In the genomic region with DNA sequence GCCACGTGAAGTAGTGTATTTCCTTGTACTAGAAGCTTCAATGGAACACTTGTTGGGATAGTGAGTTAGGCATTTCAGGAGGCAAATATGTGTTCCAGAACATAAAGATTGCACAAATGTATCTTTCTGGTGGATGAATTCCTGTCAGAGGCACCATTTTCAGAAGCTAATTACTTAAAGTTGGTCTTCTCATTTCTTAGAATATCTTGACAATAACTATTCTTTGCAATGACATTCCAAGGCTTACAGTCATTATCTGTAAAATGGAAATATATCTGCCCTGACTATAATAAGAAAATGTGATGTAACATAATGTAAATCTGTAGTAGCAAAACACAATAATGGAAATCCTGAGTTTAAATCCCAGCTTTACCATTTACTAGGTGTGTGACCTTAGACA, we compare ENCODE assay signal across 22 cellular contexts. TPM values are rescaled to one million over a fixed set of nuclear protein-coding genes. Genes with fewer than 3 reads are reported as not detected.
DNase-seq lines count a peak whose midpoint lies in the region; ATAC-seq and TF ChIP-seq lines count a peak whose summit lies in the region.
"Had no signal": no experiment of that assay in that cellular context is flagged by ENCODE, and none has a peak within 500 bp of the region (broad histone marks: within the 10 kb centered on the region; RNA-seq: fewer than 3 reads in every experiment).

No MANE protein-coding gene starts in this region.

- no peaks in the 10 kb centered on the region for H3K27me3 ChIP-seq in PC-9 (ENCODE audit: insufficient read depth, low read depth)
- no peaks in the 10 kb centered on the region for H3K27me3 ChIP-seq in esophagus muscularis mucosa
- H3K27me3 ChIP-seq: gastrocnemius medialis, tibial nerve had no signal

- 29% methylated on average over 1 of the region's 1 CpG for WGBS in esophagus muscularis mucosa

- H3K4me1 Mint-ChIP-seq in osteocyte (ENCODE audit: unreplicated experiment) = peaks cover 40% of the 10 kb centered on the region
- H3K4me1 Mint-ChIP-seq in activated naive CD4-positive, alpha-beta T cell treated with anti-CD3 and anti-CD28 coated beads for 36 hours (ENCODE audit: low read depth) = no peaks in the 10 kb centered on the region

- CTCF ChIA-PET in AG04449 (lab: Yijun Ruan, JAX) = interaction anchor here (1.5 to 2.3 kb wide), 5 partner anchors 8 to 146 kb away, joined by 3 to 8 read pairs (median 7); no protein-coding TSS in a partner anchor
- CTCF ChIA-PET in PC-9 (lab: Charles Lee) = no interaction called here
- CTCF ChIA-PET in activated naive CD4-positive, alpha-beta T cell treated with anti-CD3 and anti-CD28 coated beads for 36 hours (lab: Charles Lee) = no interaction called here

- no peak for ATAC-seq in GM18517 (IDR thresholded peaks at IDR 0.05; ENCODE audit: unreplicated experiment)
- ATAC-seq: activated CD8-positive, alpha-beta T cell treated with anti-CD3 and anti-CD28 coated beads, Interleukin-2, amount 10 ng/mL, durations not matched to agents 7 days and 5 days; gastrocnemius medialis had no signal

- peaks cover 11% of the 10 kb centered on the region for H3K36me3 Mint-ChIP-seq in osteocyte (ENCODE audit: unreplicated experiment)
- no peaks in the 10 kb centered on the region for H3K36me3 Mint-ChIP-seq in activated naive CD4-positive, alpha-beta T cell treated with anti-CD3 and anti-CD28 coated beads for 36 hours (ENCODE audit: low read depth)

- H3K4me2 ChIP-seq in PC-9 = no peak overlapping the region

- no TSS peak for BruUV-seq in PC-9 (replicated peaks; lab: Mats Ljungman, UMichigan)

- H2AFZ ChIP-seq in PC-9 = peak overlapping the region; percentile 24; the same call in 1 of the 2 replicates

- H3K4me3 Mint-ChIP-seq in osteocyte (ENCODE audit: unreplicated experiment) = peak overlapping the region; percentile 57
- H3K4me3 Mint-ChIP-seq in activated naive CD4-positive, alpha-beta T cell treated with anti-CD3 and anti-CD28 coated beads for 36 hours = no peak overlapping the region
- H3K4me3 Mint-ChIP-seq: activated CD8-positive, alpha-beta T cell treated with anti-CD3 and anti-CD28 coated beads, Interleukin-2, amount 10 ng/mL, durations not matched to agents 7 days and 5 days; B cell had no signal

- intact Hi-C loops in PC-9 (cut with micrococcal nuclease; ENCODE audit: unreplicated experiment) (no loop called here), esophagus muscularis mucosa (cut with DNase I) (no loop called here)
- intact Hi-C loops in activated naive CD4-positive, alpha-beta T cell treated with anti-CD3 and anti-CD28 coated beads for 36 hours (cut with micrococcal nuclease) = no loop called here

- no peak for TF ChIP-seq EP300 in esophagus muscularis mucosa (IDR thresholded peaks at IDR 0.05)

- H3K4me1 ChIP-seq in PC-9 (replicated peaks; ENCODE audit: insufficient read depth) (no peaks in the 10 kb centered on the region), esophagus muscularis mucosa (peaks cover 5 to 34% (median 30%) of the 10 kb centered on the region in 4 donors)
- H3K4me1 ChIP-seq: prostate gland had no signal

- H3K9me3 Mint-ChIP-seq in osteocyte (ENCODE audit: unreplicated experiment) = peaks cover 7% of the 10 kb centered on the region
- H3K9me3 Mint-ChIP-seq in activated naive CD4-positive, alpha-beta T cell treated with anti-CD3 and anti-CD28 coated beads for 36 hours = no peaks in the 10 kb centered on the region

- peak overlapping the region; percentile 93 for H3K27ac Mint-ChIP-seq in osteocyte (ENCODE audit: unreplicated experiment)
- no peak overlapping the region for H3K27ac Mint-ChIP-seq in activated naive CD4-positive, alpha-beta T cell treated with anti-CD3 and anti-CD28 coated beads for 36 hours
- H3K27ac Mint-ChIP-seq: activated CD8-positive, alpha-beta T cell treated with anti-CD3 and anti-CD28 coated beads, Interleukin-2, amount 10 ng/mL, durations not matched to agents 7 days and 5 days; B cell had no signal

- no peaks in the 10 kb centered on the region for H3K27me3 Mint-ChIP-seq in osteocyte (ENCODE audit: unreplicated experiment)
- peaks cover 8% of the 10 kb centered on the region for H3K27me3 Mint-ChIP-seq in activated naive CD4-positive, alpha-beta T cell treated with anti-CD3 and anti-CD28 coated beads for 36 hours (ENCODE audit: low read depth)

- TF ChIP-seq POLR2A in esophagus muscularis mucosa (IDR thresholded peaks at IDR 0.05; ENCODE audit: low read depth) = no peak

- H3K27ac ChIP-seq in PC-9 (no peak overlapping the region), esophagus muscularis mucosa (replicated peaks in 1 of 4) (no peak overlapping the region)
- H3K27ac ChIP-seq: gastrocnemius medialis, prostate gland had no signal

- H4K20me1 ChIP-seq in PC-9 (ENCODE audit: insufficient read depth) = no peaks in the 10 kb centered on the region

- no peaks in the 10 kb centered on the region for H3K9me3 ChIP-seq in PC-9 (ENCODE audit: insufficient read depth, low read depth)
- no peaks in the 10 kb centered on the region for H3K9me3 ChIP-seq in esophagus muscularis mucosa
- H3K9me3 ChIP-seq: gastrocnemius medialis, prostate gland, tibial nerve had no signal

- peaks cover 3% of the 10 kb centered on the region; the same call in 1 of the 2 replicates for H3K9me2 ChIP-seq in PC-9 (ENCODE audit: insufficient read depth)

- H3K36me3 ChIP-seq in PC-9 (ENCODE audit: low read depth) (no peaks in the 10 kb centered on the region), esophagus muscularis mucosa (no peaks in the 10 kb centered on the region)
- H3K36me3 ChIP-seq: gastrocnemius medialis, prostate gland had no signal

- DNase-seq in AG04449 (ENCODE audit: low read depth, low spot score) (no peak), PC-9 (no peak), esophagus muscularis mucosa (ENCODE audit: extremely low spot score) (no peak), osteocyte (ENCODE audit: extremely low spot score, unreplicated experiment) (no peak), epidermal melanocyte (ENCODE audit: insufficient read length, low spot score) (no peak)
- DNase-seq in stimulated activated CD4-positive, alpha-beta T cell treated with anti-CD3 and anti-CD28 coated beads, Interleukin-2, amount 100 ng/mL, for 48 hours = no peak
- DNase-seq in activated naive CD4-positive, alpha-beta T cell treated with anti-CD3 and anti-CD28 coated beads for 36 hours = no peak
- DNase-seq: activated CD8-positive, alpha-beta T cell treated with anti-CD3 and anti-CD28 coated beads, Interleukin-2, amount 10 ng/mL, durations not matched to agents 7 days and 5 days; anterior cingulate cortex; DMS153; effector CD8-positive, alpha-beta T cell; gastrocnemius medialis; midbrain; NCI-H2029; NCI-H526; SW 1271 had no signal

- H3K79me2 ChIP-seq in PC-9 (ENCODE audit: low read depth) = no peaks in the 10 kb centered on the region

- H3F3A ChIP-seq in PC-9 (ENCODE audit: insufficient read depth, low read depth) = no peaks in the 10 kb centered on the region

- TF ChIP-seq CTCF in AG04449 (IDR thresholded peaks at IDR 0.05; ENCODE audit: insufficient read depth, low read length, missing control alignments) = no peak
- no peak for TF ChIP-seq CTCF in PC-9 (conservative IDR thresholded peaks at IDR 0.05)
- TF ChIP-seq CTCF in esophagus muscularis mucosa (IDR thresholded peaks at IDR 0.05) = no peak
- TF ChIP-seq CTCF in osteocyte (IDR thresholded peaks at IDR 0.05) = no peak

- H3K4me3 ChIP-seq in AG04449 (ENCODE audit: low read depth, low read length) (peak overlapping the region; percentile 37), PC-9 (no peak overlapping the region), esophagus muscularis mucosa (peak overlapping the region; percentile 32 to 46 (median 35))

- POLR2A ChIA-PET in AG04449 (lab: Yijun Ruan, JAX) (interaction anchor here (1.1 to 1.4 kb wide), 3 partner anchors 13 to 100 kb away, joined by 3 to 8 read pairs (median 5); no protein-coding TSS in a partner anchor), PC-9 (lab: Charles Lee; ENCODE audit: unreplicated experiment) (interaction anchor here (0.6 kb wide), 1 partner anchor 587 kb away, joined by 3 read pairs; no protein-coding TSS in a partner anchor)

RNA-seq across cellular contexts. Expression of a gene that starts 2.7 kb away (rescaled TPM):
- not detected in 2 replicates for total RNA-seq in PC-9 (2021)
- 10 to 100 TPM in 1 of 4 donors, 1 to 10 TPM in 3; 5.8 to 25.7 (median 7.9) TPM for total RNA-seq in esophagus muscularis mucosa
- 8.2 and 9.6 TPM in 2 replicates for total RNA-seq in osteocyte
- not detected for total RNA-seq in activated naive CD4-positive, alpha-beta T cell treated with anti-CD3 and anti-CD28 coated beads for 36 hours
- total RNA-seq: B cell, HT-29, OCI-LY7 had no signal
